ENCODE assay signal across 18 cellular contexts in the genomic region with DNA sequence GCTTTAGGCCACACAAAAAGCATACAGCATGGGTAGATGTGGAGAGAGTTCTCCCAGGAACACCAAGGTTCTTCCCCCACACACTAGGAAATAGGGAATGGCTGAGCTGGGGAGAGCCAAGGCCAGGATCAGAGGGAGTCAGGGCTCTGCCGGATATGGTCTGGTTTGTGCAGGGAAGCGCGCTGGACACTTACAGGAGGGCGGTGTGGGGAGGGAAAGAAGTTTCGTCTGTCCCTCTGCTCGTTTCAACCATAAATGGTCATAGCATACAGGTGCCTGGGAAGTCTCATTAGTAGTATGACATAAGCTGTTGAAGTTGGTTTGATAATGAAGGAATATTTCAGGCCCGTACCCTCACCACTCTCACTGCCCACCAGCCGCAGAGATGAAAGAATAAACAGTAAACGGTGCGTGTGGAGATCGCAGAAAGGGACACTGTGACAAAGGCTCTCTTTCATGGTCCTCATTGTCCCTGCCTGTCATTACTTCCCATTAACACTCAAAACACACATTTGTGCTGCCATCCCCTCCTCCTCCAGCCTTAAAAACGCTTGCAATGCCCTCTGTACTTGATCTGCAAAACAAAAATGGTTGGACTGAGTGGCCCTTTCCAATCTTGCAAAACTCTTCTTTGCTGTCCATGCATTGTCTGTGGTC.
DNase-seq lines count a peak whose midpoint lies in the region; ATAC-seq and TF ChIP-seq lines count a peak whose summit lies in the region.
"Had no signal": no experiment of that assay in that cellular context is flagged by ENCODE, and none has a peak within 500 bp of the region (broad histone marks: within the 10 kb centered on the region; RNA-seq: fewer than 3 reads in every experiment).

No MANE protein-coding gene starts in this region.

- H3K4me3 ChIP-seq in left ventricle myocardium inferior, result peak overlapping the region; percentile 18
- H3K4me3 ChIP-seq: lower lobe of right lung, neural progenitor cell, sigmoid colon had no signal

- POLR2A ChIA-PET in activated CD8-positive, alpha-beta T cell treated with anti-CD3 and anti-CD28 coated beads, Interleukin-2, amount 10 ng/mL, durations not matched to agents 7 days and 5 days (lab: Charles Lee), result interaction anchor here (1.3 to 3.7 kb wide), 5 partner anchors 9 to 61 kb away, joined by 3 to 28 read pairs (median 16); no protein-coding TSS in a partner anchor

- no peaks in the 10 kb centered on the region for H3K36me3 ChIP-seq in left ventricle myocardium inferior
- H3K36me3 ChIP-seq: neural progenitor cell had no signal

- peak overlapping the region; percentile 64 for H3K27ac ChIP-seq in left ventricle myocardium inferior (replicated peaks)
- H3K27ac ChIP-seq: lower lobe of right lung, neural progenitor cell, RWPE1, sigmoid colon had no signal

- H3K4me1 Mint-ChIP-seq in stimulated activated naive CD8-positive, alpha-beta T cell treated with anti-CD3 and anti-CD28 coated beads, Interleukin-15, Interleukin-2, amounts not matched to agents 100 ng/mL and 50 ng/mL, for 24 hours (ENCODE audit: low read depth), result peaks cover 35% of the 10 kb centered on the region
- peaks cover 93% of the 10 kb centered on the region for H3K4me1 Mint-ChIP-seq in activated CD8-positive, alpha-beta T cell treated with anti-CD3 and anti-CD28 coated beads, Interleukin-2, amount 10 ng/mL, durations not matched to agents 7 days and 5 days (ENCODE audit: low read depth)

- no peak for TF ChIP-seq CTCF in left ventricle myocardium inferior (IDR thresholded peaks at IDR 0.05; ENCODE audit: borderline replicate concordance)

- H3K27me3 ChIP-seq in left ventricle myocardium inferior (ENCODE audit: low read depth), result no peaks in the 10 kb centered on the region
- H3K27me3 ChIP-seq: neural progenitor cell, sigmoid colon had no signal

- H3K4me3 Mint-ChIP-seq in stimulated activated naive CD8-positive, alpha-beta T cell treated with anti-CD3 and anti-CD28 coated beads, Interleukin-15, Interleukin-2, amounts not matched to agents 100 ng/mL and 50 ng/mL, for 24 hours, result peak overlapping the region; percentile 40
- H3K4me3 Mint-ChIP-seq in activated CD8-positive, alpha-beta T cell treated with anti-CD3 and anti-CD28 coated beads, Interleukin-2, amount 10 ng/mL, durations not matched to agents 7 days and 5 days, result no peak overlapping the region
- H3K4me3 Mint-ChIP-seq: neural progenitor cell had no signal

- intact Hi-C loops in left ventricle myocardium inferior (cut with micrococcal nuclease), result no loop called here

- H3K4me1 ChIP-seq in left ventricle myocardium inferior, result peaks cover 79% of the 10 kb centered on the region
- H3K4me1 ChIP-seq: neural progenitor cell had no signal

- no peaks in the 10 kb centered on the region for H3K9me3 Mint-ChIP-seq in stimulated activated naive CD8-positive, alpha-beta T cell treated with anti-CD3 and anti-CD28 coated beads, Interleukin-15, Interleukin-2, amounts not matched to agents 100 ng/mL and 50 ng/mL, for 24 hours
- no peaks in the 10 kb centered on the region for H3K9me3 Mint-ChIP-seq in activated CD8-positive, alpha-beta T cell treated with anti-CD3 and anti-CD28 coated beads, Interleukin-2, amount 10 ng/mL, durations not matched to agents 7 days and 5 days (ENCODE audit: insufficient read depth)
- H3K9me3 Mint-ChIP-seq: neural progenitor cell had no signal

- H3K36me3 Mint-ChIP-seq in stimulated activated naive CD8-positive, alpha-beta T cell treated with anti-CD3 and anti-CD28 coated beads, Interleukin-15, Interleukin-2, amounts not matched to agents 100 ng/mL and 50 ng/mL, for 24 hours (ENCODE audit: low read depth), result peaks cover 91% of the 10 kb centered on the region
- H3K36me3 Mint-ChIP-seq in activated CD8-positive, alpha-beta T cell treated with anti-CD3 and anti-CD28 coated beads, Interleukin-2, amount 10 ng/mL, durations not matched to agents 7 days and 5 days (ENCODE audit: low read depth), result peaks cover 88% of the 10 kb centered on the region

- no peak for DNase-seq in stimulated activated naive CD8-positive, alpha-beta T cell treated with anti-CD3 and anti-CD28 coated beads, Interleukin-15, Interleukin-2, amounts not matched to agents 100 U/mL and 50 U/mL, for 24 hours
- DNase-seq in activated CD8-positive, alpha-beta T cell treated with anti-CD3 and anti-CD28 coated beads, Interleukin-2, amount 10 ng/mL, durations not matched to agents 7 days and 5 days, result no peak
- DNase-seq in left ventricle myocardium inferior (no peak), NCI-H1092 treated with DMSO at 0.1 percent for 48 hours (lab: John Stamatoyannopoulos, UW) (no peak), HuH-7.5 (ENCODE audit: low spot score) (no peak)
- no peak for DNase-seq in effector CD8-positive, alpha-beta T cell (lab: John Stamatoyannopoulos, UW)
- DNase-seq: activated CD4-positive, alpha-beta T cell treated with anti-CD3 and anti-CD28 coated beads for 48 hours; activated gamma-delta T cell; foreskin fibroblast; lower lobe of right lung; NCI-H2029 treated with DMSO at 0.1 percent for 48 hours; NCI-H82; sigmoid colon; stimulated activated naive CD4-positive, alpha-beta T cell had no signal

- CTCF ChIA-PET in activated CD8-positive, alpha-beta T cell treated with anti-CD3 and anti-CD28 coated beads, Interleukin-2, amount 10 ng/mL, durations not matched to agents 7 days and 5 days (lab: Charles Lee), result interaction anchor here (0.7 to 3.0 kb wide), 6 partner anchors 11 to 61 kb away, joined by 3 to 16 read pairs (median 4); no protein-coding TSS in a partner anchor

- no peak for ATAC-seq in stimulated activated naive CD8-positive, alpha-beta T cell treated with anti-CD3 and anti-CD28 coated beads, Interleukin-15, Interleukin-2, amounts not matched to agents 100 U/mL and 50 U/mL, for 24 hours
- no peak for ATAC-seq in activated CD8-positive, alpha-beta T cell treated with anti-CD3 and anti-CD28 coated beads, Interleukin-2, amount 10 ng/mL, durations not matched to agents 7 days and 5 days
- ATAC-seq in GM18861 (IDR thresholded peaks at IDR 0.05; ENCODE audit: unreplicated experiment), result no peak

- H3K27me3 Mint-ChIP-seq in stimulated activated naive CD8-positive, alpha-beta T cell treated with anti-CD3 and anti-CD28 coated beads, Interleukin-15, Interleukin-2, amounts not matched to agents 100 ng/mL and 50 ng/mL, for 24 hours, result no peaks in the 10 kb centered on the region
- no peaks in the 10 kb centered on the region for H3K27me3 Mint-ChIP-seq in activated CD8-positive, alpha-beta T cell treated with anti-CD3 and anti-CD28 coated beads, Interleukin-2, amount 10 ng/mL, durations not matched to agents 7 days and 5 days (ENCODE audit: low read depth)

- peak overlapping the region; percentile 90 for H3K27ac Mint-ChIP-seq in stimulated activated naive CD8-positive, alpha-beta T cell treated with anti-CD3 and anti-CD28 coated beads, Interleukin-15, Interleukin-2, amounts not matched to agents 100 ng/mL and 50 ng/mL, for 24 hours
- H3K27ac Mint-ChIP-seq in activated CD8-positive, alpha-beta T cell treated with anti-CD3 and anti-CD28 coated beads, Interleukin-2, amount 10 ng/mL, durations not matched to agents 7 days and 5 days, result peak overlapping the region; percentile 92
- H3K27ac Mint-ChIP-seq: neural progenitor cell had no signal

- no peaks in the 10 kb centered on the region for H3K9me3 ChIP-seq in left ventricle myocardium inferior (replicated peaks)
- H3K9me3 ChIP-seq: lower lobe of right lung, sigmoid colon had no signal
